ENCODE assay signal across 5 cellular contexts in genomic region chr16:71292095-71292494, GRCh38. TPM values are rescaled to one million over a fixed set of nuclear protein-coding genes. Genes with fewer than 3 reads are reported as not detected.
DNase-seq lines count a peak whose midpoint lies in the region; ATAC-seq, FAIRE-seq and TF ChIP-seq lines count a peak whose summit lies in the region.
"Not testable (repeated sequence)": the region's sequence is repeated elsewhere in the genome, so short reads cannot be mapped to it uniquely, and the experiment has no call there.

No MANE protein-coding gene starts in this region.

- CTCF ChIA-PET in K562 (lab: Yijun Ruan, JAX; ENCODE audit: low intra/inter-chr PET ratio); HepG2 (lab: Yijun Ruan, JAX; ENCODE audit: low intra/inter-chr PET ratio, low total read pairs): not testable (repeated sequence)

- not testable (repeated sequence) for H3K14ac ChIP-seq in trophoblast cell (ENCODE audit: low read length)

- POLR2A ChIA-PET in K562 (lab: Yijun Ruan, JAX) = interaction anchor here (0.7 kb wide), 1 partner anchor 16 kb away, joined by 3 read pairs; no protein-coding TSS in a partner anchor
- POLR2A ChIA-PET in HepG2 (lab: Yijun Ruan, JAX) = not testable (repeated sequence)

- ATAC-seq in K562, HepG2: not testable (repeated sequence)

- peaks cover 24% of the 10 kb centered on the region for H3K4me1 Mint-ChIP-seq in progenitor cell of endocrine pancreas (ENCODE audit: low read depth)

- H3K36me3 Mint-ChIP-seq in progenitor cell of endocrine pancreas (ENCODE audit: insufficient read depth) = not testable (repeated sequence)

- not testable (repeated sequence) for H3K4ac ChIP-seq in trophoblast cell (ENCODE audit: low read depth, low read length)

- not testable (repeated sequence) for H3K23ac ChIP-seq in trophoblast cell (ENCODE audit: low read length)

- not testable (repeated sequence) for TF ChIP-seq RAD21 in K562 (CRISPR knock-in tag; conservative IDR thresholded peaks at IDR 0.05 in 1 of 2, IDR thresholded peaks at IDR 0.05 in 1 of 2); HepG2 (CRISPR knock-in tag; IDR thresholded peaks at IDR 0.05)

- H3K4me1 ChIP-seq in K562 (replicated peaks in 1 of 2; ENCODE audit: control insufficient read depth in 2 of 2, insufficient read depth in 2 of 2, low read length in 2 of 2) (peaks cover 12 to 18% of the 10 kb centered on the region in 2 experiments; a peak in 4 of 5 replicates), HepG2 (ENCODE audit: insufficient read depth, low read length) (peaks cover 34% of the 10 kb centered on the region), trophoblast cell (ENCODE audit: control insufficient read depth in 1 of 2, insufficient read depth in 2 of 2, low read length in 2 of 2) (peaks cover 12 to 18% of the 10 kb centered on the region in 2 experiments)

- H2AK5ac ChIP-seq in trophoblast cell (ENCODE audit: low read length) = not testable (repeated sequence)

- H3K4me2 ChIP-seq in K562 (ENCODE audit: insufficient read depth, low read length); HepG2 (ENCODE audit: low read depth, low read length): not testable (repeated sequence)
- H3K4me2 ChIP-seq in trophoblast cell (ENCODE audit: low read length) = peak overlapping the region; percentile 16

- H3K4me3 ChIP-seq in WERI-Rb-1 (ENCODE audit: low read depth, low read length); K562; HepG2 (replicated peaks in 1 of 3; ENCODE audit: insufficient read depth in 1 of 3, low read depth in 2 of 3, low read length in 3 of 3); trophoblast cell (ENCODE audit: low read depth, low read length): not testable (repeated sequence)

- not testable (repeated sequence) for H3K9me3 ChIP-seq in WERI-Rb-1 (ENCODE audit: severe bottlenecking); K562 (replicated peaks; ENCODE audit: control insufficient read depth, insufficient read depth, low read depth, low read length); HepG2 (ENCODE audit: low read length); trophoblast cell (ENCODE audit: insufficient read depth, low read depth, low read length)

- peaks cover 12% of the 10 kb centered on the region for H3K36me3 ChIP-seq in WERI-Rb-1
- not testable (repeated sequence) for H3K36me3 ChIP-seq in K562 (ENCODE audit: control insufficient read depth, insufficient read depth, low read length); HepG2 (replicated peaks in 1 of 2; ENCODE audit: control insufficient read depth in 1 of 2, insufficient read depth in 2 of 2, low read length in 2 of 2); trophoblast cell (ENCODE audit: control insufficient read depth in 1 of 2, insufficient read depth in 2 of 2, low read length in 2 of 2)

- WGBS in K562 (ENCODE audit: insufficient coverage, low coverage, missing lambda C conversion rate) = 6% methylated on average over 3 of the region's 3 CpGs
- 12% methylated on average over 3 of the region's 3 CpGs for WGBS in HepG2 (ENCODE audit: low lambda C conversion rate)
- WGBS in trophoblast cell (ENCODE audit: extremely low coverage, insufficient coverage, insufficient read length) = no CpG with 5 or more reads among the region's 3 CpGs

- peaks cover 20% of the 10 kb centered on the region for H3K79me2 ChIP-seq in K562 (ENCODE audit: control insufficient read depth, insufficient read depth, low read length)
- not testable (repeated sequence) for H3K79me2 ChIP-seq in HepG2 (ENCODE audit: insufficient read depth, low read length)
- peaks cover 10% of the 10 kb centered on the region for H3K79me2 ChIP-seq in trophoblast cell (ENCODE audit: control insufficient read depth, insufficient read depth, low read length, poor library complexity)

- intact Hi-C loops in K562 (cut with micrococcal nuclease); HepG2 (cut with micrococcal nuclease; ENCODE audit: unreplicated experiment): not testable (repeated sequence)

- H4K20me1 ChIP-seq in K562 (replicated peaks; ENCODE audit: control insufficient read depth, insufficient read depth, low read length); HepG2 (ENCODE audit: insufficient read depth, low read length): not testable (repeated sequence)

- H4K12ac ChIP-seq in trophoblast cell (ENCODE audit: low read depth, low read length) = not testable (repeated sequence)

- H3K27ac Mint-ChIP-seq in progenitor cell of endocrine pancreas = peak overlapping the region; percentile 11

- H3K79me1 ChIP-seq in trophoblast cell (ENCODE audit: low read length) = peaks cover 24% of the 10 kb centered on the region

- not testable (repeated sequence) for H3K9me3 Mint-ChIP-seq in progenitor cell of endocrine pancreas (ENCODE audit: low read depth)

- not testable (repeated sequence) for H3K27ac ChIP-seq in WERI-Rb-1; K562 (ENCODE audit: extremely low read depth, low read depth, low read length); HepG2 (ENCODE audit: extremely low read length, insufficient read depth, low read length); trophoblast cell (ENCODE audit: low read depth, low read length)

- TF ChIP-seq EP300 in K562 (IDR thresholded peaks at IDR 0.05; ENCODE audit: low read length); HepG2 (IDR thresholded peaks at IDR 0.05; ENCODE audit: low read depth in 2 of 2, low read length in 2 of 2); HepG2 (CRISPR knock-in tag; IDR thresholded peaks at IDR 0.05; ENCODE audit: borderline replicate concordance): not testable (repeated sequence)

- H3K4me3 Mint-ChIP-seq in progenitor cell of endocrine pancreas (ENCODE audit: low read depth) = not testable (repeated sequence)

- not testable (repeated sequence) for H3K27me3 ChIP-seq in WERI-Rb-1 (ENCODE audit: insufficient read depth, low read depth, severe bottlenecking); K562 (ENCODE audit: control insufficient read depth in 2 of 2, insufficient read depth in 2 of 2, low read length in 2 of 2); HepG2 (ENCODE audit: control insufficient read depth in 1 of 2, insufficient read depth in 2 of 2, low read length in 2 of 2); trophoblast cell (ENCODE audit: insufficient read depth, low read length)

- not testable (repeated sequence) for H3K18ac ChIP-seq in trophoblast cell (ENCODE audit: low read length)

- TF ChIP-seq CTCF in WERI-Rb-1 (IDR thresholded peaks at IDR 0.05; ENCODE audit: low read depth, low read length); K562 (IDR thresholded peaks at IDR 0.05 in 2 of 3, conservative IDR thresholded peaks at IDR 0.05 in 1 of 3; ENCODE audit: insufficient read depth in 2 of 3, low read depth in 1 of 3, low read length in 3 of 3); HepG2 (CRISPR knock-in tag; IDR thresholded peaks at IDR 0.05); progenitor cell of endocrine pancreas (IDR thresholded peaks at IDR 0.05; ENCODE audit: unreplicated experiment): not testable (repeated sequence)

- not testable (repeated sequence) for H4K91ac ChIP-seq in trophoblast cell (ENCODE audit: low read depth, low read length)

- not testable (repeated sequence) for H2BK120ac ChIP-seq in trophoblast cell (ENCODE audit: insufficient read depth, low read length, poor library complexity)

- H3K9ac ChIP-seq in K562 (ENCODE audit: insufficient read depth in 1 of 2, low read depth in 2 of 2, low read length in 2 of 2); HepG2 (ENCODE audit: insufficient read depth, low read depth, low read length); trophoblast cell (ENCODE audit: low read length): not testable (repeated sequence)

- H2BK5ac ChIP-seq in trophoblast cell (ENCODE audit: low read depth, low read length, poor library complexity) = not testable (repeated sequence)

- TF ChIP-seq POLR2A in K562 (conservative IDR thresholded peaks at IDR 0.05); HepG2 (IDR thresholded peaks at IDR 0.05; ENCODE audit: insufficient read depth in 1 of 2, low read depth in 2 of 2, low read length in 2 of 2): not testable (repeated sequence)

- not testable (repeated sequence) for H3K9me1 ChIP-seq in K562 (ENCODE audit: control insufficient read depth, insufficient read depth, low read length)

- BruUV-seq in K562 (replicated peaks; lab: Mats Ljungman, UMichigan); HepG2 (replicated peaks; lab: Mats Ljungman, UMichigan): not testable (repeated sequence)

- not testable (repeated sequence) for H2AFZ ChIP-seq in K562 (ENCODE audit: low read depth, low read length); HepG2 (ENCODE audit: low read length); trophoblast cell (ENCODE audit: insufficient read depth, low read length, poor library complexity)

- not testable (repeated sequence) for H3K27me3 Mint-ChIP-seq in progenitor cell of endocrine pancreas

- not testable (repeated sequence) for FAIRE-seq in K562 (lab: Jason Lieb, UNC); HepG2 (lab: Jason Lieb, UNC)

- not testable (repeated sequence) for H2BK12ac ChIP-seq in trophoblast cell (ENCODE audit: low read length)

- in situ Hi-C loops in K562 (cut with MboI); HepG2 (cut with HindIII; ENCODE audit: extremely low pct_ligation_motif_present, low pct_unique_long_range_greater_than_20kb): not testable (repeated sequence)

- DNase-seq in WERI-Rb-1 = peak; percentile 8
- DNase-seq in K562 (ENCODE audit: extremely low read depth in 1 of 4, low spot score in 3 of 4); HepG2 (ENCODE audit: low spot score); trophoblast cell; progenitor cell of endocrine pancreas (ENCODE audit: low spot score, unreplicated experiment): not testable (repeated sequence)

- H4K8ac ChIP-seq in trophoblast cell (ENCODE audit: low read depth, low read length) = not testable (repeated sequence)

RNA-seq across cellular contexts. Expression of gene CMTR2, which starts 2.9 kb away (rescaled TPM):
- 10.0 and 40.3 TPM in 2 replicates for total RNA-seq in K562 (2011; cell fraction: chromatin; rRNA removed; ENCODE audit: low replicate concordance)
- 8.5 and 10.3 TPM in 2 replicates for total RNA-seq in K562 (2011; cell fraction: nucleolus; rRNA removed)
- 20.2 and 27.1 TPM in 2 replicates for total RNA-seq in K562 (2011; cell fraction: nucleoplasm; rRNA removed)
- 14.7 and 15.6 TPM in 2 replicates for total RNA-seq in K562 (2014; rRNA removed)
- 18.2 and 20.2 TPM in 2 replicates for total RNA-seq in K562 (2014; rRNA removed; fragmentation: Illumina TruSeq; extraction: Trizol)
- 18.1 and 20.2 TPM in 2 replicates for total RNA-seq in K562 (2015; rRNA removed; fragmentation: Illumina TruSeq; extraction: Trizol)
- total RNA-seq in K562 (2021) = 11.2 and 12.9 TPM in 2 replicates
- polyA plus RNA-seq in K562 (2011; rRNA removed) = 18.0 and 24.8 TPM in 2 replicates
- polyA plus RNA-seq in K562 (2011; cell fraction: cytosol; rRNA removed) = 5.2 and 11.9 TPM in 2 replicates
- 15.9 and 20.2 TPM in 2 replicates for polyA plus RNA-seq in K562 (2011; cell fraction: nucleus; rRNA removed)
- 8.5 and 11.0 TPM in 2 replicates for polyA plus RNA-seq in K562 (2012)
- polyA plus RNA-seq in K562 (2014; fragmentation: Illumina TruSeq; extraction: Trizol) = 12.7 and 13.4 TPM in 2 replicates
- polyA plus RNA-seq in K562 (2014; fragmentation: Nextera tagmentation; extraction: Ambion mirVana) = 1 to 10 TPM; 4.6 to 6.7 TPM
- 10.1 and 11.3 TPM in 2 replicates for polyA plus RNA-seq in K562 (2014; rRNA removed)
- 25.9 and 26.4 TPM in 2 replicates for polyA minus RNA-seq in K562 (2011; rRNA and poly(A)+ RNA removed)
- polyA minus RNA-seq in K562 (2011; cell fraction: cytosol; rRNA and poly(A)+ RNA removed) = 7.1 and 8.5 TPM in 2 replicates
- polyA minus RNA-seq in K562 (2011; cell fraction: nucleus; rRNA and poly(A)+ RNA removed) = 12.5 and 22.3 TPM in 2 replicates
- 19.9 and 25.1 TPM in 2 replicates for total RNA-seq in HepG2 (2016; rRNA removed; fragmentation: Illumina TruSeq; extraction: Trizol)
- total RNA-seq in HepG2 (2016; cell fraction: cytosol; rRNA removed; fragmentation: Illumina TruSeq; extraction: Trizol; ENCODE audit: low read depth) = 2.6 TPM in 2 replicates
- 16.1 and 24.0 TPM in 2 replicates for total RNA-seq in HepG2 (2016; cell fraction: insoluble cytoplasmic fraction; rRNA removed; fragmentation: Illumina TruSeq; extraction: Trizol)
- 7.2 and 8.3 TPM in 2 replicates for total RNA-seq in HepG2 (2016; cell fraction: membrane; rRNA removed; fragmentation: Illumina TruSeq; extraction: Trizol)
- 15.5 and 15.6 TPM in 2 replicates for total RNA-seq in HepG2 (2016; cell fraction: nucleus; rRNA removed; fragmentation: Illumina TruSeq; extraction: Trizol)
- polyA plus RNA-seq in HepG2 (2011; rRNA removed) = 12.4 and 15.0 TPM in 2 replicates
- polyA plus RNA-seq in HepG2 (2011; cell fraction: cytosol; rRNA removed) = 4.9 and 7.1 TPM in 2 replicates
- 9.8 and 15.1 TPM in 2 replicates for polyA plus RNA-seq in HepG2 (2011; cell fraction: nucleus; rRNA removed)
- polyA plus RNA-seq in HepG2 (2012) = 7.0 and 7.3 TPM in 2 replicates
- 0.35 and 0.45 TPM in 2 replicates for polyA plus RNA-seq in HepG2 (2016; cell fraction: cytosol; fragmentation: Illumina TruSeq; extraction: Trizol; ENCODE audit: low read depth)
- 12.2 and 13.1 TPM in 2 replicates for polyA plus RNA-seq in HepG2 (2016; cell fraction: insoluble cytoplasmic fraction; fragmentation: Illumina TruSeq; extraction: Trizol; ENCODE audit: low read depth)
- polyA plus RNA-seq in HepG2 (2016; cell fraction: membrane; fragmentation: Illumina TruSeq; extraction: Trizol; ENCODE audit: low read depth) = 1.3 and 1.7 TPM in 2 replicates
- 21.4 and 23.0 TPM in 2 replicates for polyA plus RNA-seq in HepG2 (2016; cell fraction: nucleus; fragmentation: Illumina TruSeq; extraction: Trizol; ENCODE audit: insufficient read depth, low read depth)
- polyA minus RNA-seq in HepG2 (2011; rRNA and poly(A)+ RNA removed; ENCODE audit: low replicate concordance) = 8.1 and 10.7 TPM in 2 replicates
- polyA minus RNA-seq in HepG2 (2011; cell fraction: cytosol; rRNA and poly(A)+ RNA removed) = 7.8 and 8.5 TPM in 2 replicates
- polyA minus RNA-seq in HepG2 (2011; cell fraction: nucleus; rRNA and poly(A)+ RNA removed) = 25.1 and 34.1 TPM in 2 replicates
- polyA plus RNA-seq in trophoblast cell (2013) = 12.5 and 12.6 TPM in 2 replicates
- total RNA-seq in progenitor cell of endocrine pancreas = 31.4 and 31.7 TPM in 2 replicates
